13 cellular contexts compared by ENCODE assay signal in genomic region chr1:213250041-213250440, GRCh38.
A peak's percentile ranks its signal among the peaks of the same experiment; 100 is the strongest.
DNase-seq lines count a peak whose midpoint lies in the region; ATAC-seq and TF ChIP-seq lines count a peak whose summit lies in the region.
"Had no signal": no experiment of that assay in that cellular context is flagged by ENCODE, and none has a peak within 500 bp of the region (broad histone marks: within the 10 kb centered on the region; RNA-seq: fewer than 3 reads in every experiment).

No MANE protein-coding gene starts in this region.

- H3K4me1 Mint-ChIP-seq in WTC11, result peaks cover 23% of the 10 kb centered on the region
- peaks cover 12% of the 10 kb centered on the region for H3K4me1 Mint-ChIP-seq in nephron progenitor cell

- no peak for TF ChIP-seq POLR2A in prostate gland (IDR thresholded peaks at IDR 0.05)

- no peaks in the 10 kb centered on the region for H3K27me3 Mint-ChIP-seq in WTC11 (ENCODE audit: low read depth)
- H3K27me3 Mint-ChIP-seq in nephron progenitor cell (ENCODE audit: low read depth, poor library complexity), result no peaks in the 10 kb centered on the region
- H3K27me3 Mint-ChIP-seq: CD4-positive, alpha-beta T cell had no signal

- no peaks in the 10 kb centered on the region for H3K9me3 ChIP-seq in neural cell (ENCODE audit: low read length)
- no peaks in the 10 kb centered on the region for H3K9me3 ChIP-seq in prostate gland
- H3K9me3 ChIP-seq: Caco-2, HAP-1 had no signal

- no peaks in the 10 kb centered on the region for H4K20me1 ChIP-seq in neural cell (ENCODE audit: insufficient read depth)

- no peaks in the 10 kb centered on the region for H3K27me3 ChIP-seq in neural cell (ENCODE audit: insufficient read depth, low read depth, low read length)
- no peaks in the 10 kb centered on the region for H3K27me3 ChIP-seq in prostate gland (replicated peaks; ENCODE audit: insufficient read depth)

- TF ChIP-seq RAD21 in neural cell (conservative IDR thresholded peaks at IDR 0.05), result no peak

- H3K4me1 ChIP-seq in prostate gland (replicated peaks), result no peaks in the 10 kb centered on the region

- no peak overlapping the region for H2AFZ ChIP-seq in neural cell (ENCODE audit: low read depth, low read length)

- TF ChIP-seq CTCF in WTC11 (IDR thresholded peaks at IDR 0.05) (no peak), neural cell (IDR thresholded peaks at IDR 0.05; ENCODE audit: poor library complexity, severe bottlenecking) (no peak), nephron progenitor cell (IDR thresholded peaks at IDR 0.05) (no peak), prostate gland (IDR thresholded peaks at IDR 0.05) (no peak)

- POLR2A ChIA-PET in WTC11 (lab: Charles Lee), result no interaction called here

- H3K4me2 ChIP-seq in neural cell (ENCODE audit: low read length), result no peak overlapping the region

- CTCF ChIA-PET in WTC11 (lab: Charles Lee), result no interaction called here

- no peak for TF ChIP-seq EP300 in neural cell (conservative IDR thresholded peaks at IDR 0.05; ENCODE audit: poor library complexity, severe bottlenecking)

- H3K9me2 ChIP-seq in neural cell (ENCODE audit: insufficient read depth, low read length), result no peaks in the 10 kb centered on the region

- H3K36me3 Mint-ChIP-seq in WTC11, result no peaks in the 10 kb centered on the region
- H3K36me3 Mint-ChIP-seq in nephron progenitor cell (ENCODE audit: low read depth), result peaks cover 5% of the 10 kb centered on the region

- H3K36me3 ChIP-seq in neural cell (ENCODE audit: insufficient read depth, low read length) (no peaks in the 10 kb centered on the region), prostate gland (no peaks in the 10 kb centered on the region)
- H3K36me3 ChIP-seq: HAP-1 had no signal

- no peaks in the 10 kb centered on the region for H3F3A ChIP-seq in neural cell (ENCODE audit: insufficient read depth, low read length, poor library complexity, severe bottlenecking)

- no peaks in the 10 kb centered on the region for H3K9me3 Mint-ChIP-seq in WTC11
- no peaks in the 10 kb centered on the region for H3K9me3 Mint-ChIP-seq in nephron progenitor cell
- H3K9me3 Mint-ChIP-seq: CD4-positive, alpha-beta T cell had no signal

- H3K4me3 ChIP-seq in neural cell (ENCODE audit: low read length) (no peak overlapping the region), prostate gland (no peak overlapping the region)
- H3K4me3 ChIP-seq: HAP-1 had no signal

- 98% methylated on average over 6 of the region's 6 CpGs for WGBS in prostate gland

- intact Hi-C loops in prostate gland (cut with DNase I), result no loop called here

- no peak overlapping the region for H3K9ac ChIP-seq in neural cell (ENCODE audit: low read length)

- no peaks in the 10 kb centered on the region for H3K79me2 ChIP-seq in neural cell (replicated peaks; ENCODE audit: insufficient read depth, low read length)

- H3K4me3 Mint-ChIP-seq in WTC11 (no peak overlapping the region), nephron progenitor cell (no peak overlapping the region)
- H3K4me3 Mint-ChIP-seq: CD4-positive, alpha-beta T cell had no signal

- H3K27ac Mint-ChIP-seq in WTC11 (no peak overlapping the region), nephron progenitor cell (no peak overlapping the region)
- H3K27ac Mint-ChIP-seq: CD4-positive, alpha-beta T cell had no signal

- peak; percentile 49 for DNase-seq in NCI-H82 (lab: John Stamatoyannopoulos, UW)
- DNase-seq in NCI-H82 treated with DMSO at 0.1 percent for 48 hours (lab: John Stamatoyannopoulos, UW; ENCODE audit: unreplicated experiment), result no peak
- peak; percentile 52 to 59 for DNase-seq in NCI-H526 (lab: John Stamatoyannopoulos, UW)
- DNase-seq in WTC11 (ENCODE audit: low spot score), result no peak
- DNase-seq in nephron progenitor cell, result no peak
- DNase-seq in left lobe of liver (ENCODE audit: low spot score), result no peak
- DNase-seq in prostate gland (ENCODE audit: low spot score), result no peak
- DNase-seq: ACHN; Caco-2; CD4-positive, alpha-beta T cell had no signal

- H3K27ac ChIP-seq in neural cell (ENCODE audit: low read length) (peak overlapping the region; percentile 2), prostate gland (no peak overlapping the region)
- H3K27ac ChIP-seq: C4-2B had no signal

- peak; percentile 72 for ATAC-seq in WTC11
- no peak for ATAC-seq in left lobe of liver

TF ChIP-seq in WTC11, 78 proteins besides CTCF, POLR2A, EP300 and RAD21:
- TF ChIP-seq ZNF423 (CRISPR knock-in tag; IDR thresholded peaks at IDR 0.05) (no peak), USF1 (CRISPR knock-in tag; IDR thresholded peaks at IDR 0.05) (no peak), OVOL2 (CRISPR knock-in tag; IDR thresholded peaks at IDR 0.05; ENCODE audit: borderline replicate concordance) (no peak)
- TF ChIP-seq, protein P1, sequence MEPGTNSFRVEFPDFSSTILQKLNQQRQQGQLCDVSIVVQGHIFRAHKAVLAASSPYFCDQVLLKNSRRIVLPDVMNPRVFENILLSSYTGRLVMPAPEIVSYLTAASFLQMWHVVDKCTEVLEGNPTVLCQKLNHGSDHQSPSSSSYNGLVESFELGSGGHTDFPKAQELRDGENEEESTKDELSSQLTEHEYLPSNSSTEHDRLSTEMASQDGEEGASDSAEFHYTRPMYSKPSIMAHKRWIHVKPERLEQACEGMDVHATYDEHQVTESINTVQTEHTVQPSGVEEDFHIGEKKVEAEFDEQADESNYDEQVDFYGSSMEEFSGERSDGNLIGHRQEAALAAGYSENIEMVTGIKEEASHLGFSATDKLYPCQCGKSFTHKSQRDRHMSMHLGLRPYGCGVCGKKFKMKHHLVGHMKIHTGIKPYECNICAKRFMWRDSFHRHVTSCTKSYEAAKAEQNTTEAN (CRISPR knock-in tag; IDR thresholded peaks at IDR 0.05), result no peak
TF ChIP-seq in WTC11: peak in this region for 0.

TF ChIP-seq in neural cell, 6 proteins besides CTCF, POLR2A, EP300 and RAD21:
- TF ChIP-seq EZH2 (IDR thresholded peaks at IDR 0.05; ENCODE audit: borderline replicate concordance, insufficient read depth, low read length, poor library complexity, severe bottlenecking), result no peak
- no peak for TF ChIP-seq REST (IDR thresholded peaks at IDR 0.05; ENCODE audit: borderline replicate concordance)
- no peak for TF ChIP-seq MXI1 (conservative IDR thresholded peaks at IDR 0.05; ENCODE audit: poor library complexity, severe bottlenecking)
- no peak for TF ChIP-seq POLR2AphosphoS5 (IDR thresholded peaks at IDR 0.05)
- no peak for TF ChIP-seq TAF1 (IDR thresholded peaks at IDR 0.05; ENCODE audit: low read depth)
- TF ChIP-seq SMC3 (conservative IDR thresholded peaks at IDR 0.05; ENCODE audit: poor library complexity), result no peak

Comparison
In these comparisons a context has a peak if more than half of its experiments do, and no peak if none do; other contexts are left out.
1. DNase-seq: peak in NCI-H82 (single experiment) and NCI-H526 (2 of 2); none in NCI-H82 treated with DMSO at 0.1 percent for 48 hours (single experiment), WTC11 (single experiment), nephron progenitor cell (single experiment), left lobe of liver (single experiment) and prostate gland (single experiment).